22 cellular contexts compared by ENCODE assay signal in genomic region chr21:41763996-41764395, GRCh38. TPM values are rescaled to one million over a fixed set of nuclear protein-coding genes. Genes with fewer than 3 reads are reported as not detected.
A peak's percentile ranks its signal among the peaks of the same experiment; 100 is the strongest.
DNase-seq lines count a peak whose midpoint lies in the region; ATAC-seq and TF ChIP-seq lines count a peak whose summit lies in the region.
"Had no signal": no experiment of that assay in that cellular context is flagged by ENCODE, and none has a peak within 500 bp of the region (broad histone marks: within the 10 kb centered on the region; RNA-seq: fewer than 3 reads in every experiment).

No MANE protein-coding gene starts in this region.

- intact Hi-C loops in CD14-positive monocyte (cut with micrococcal nuclease): loop anchor here (5.0 to 10.0 kb wide), 2 partner anchors 87 to 89 kb away; no protein-coding TSS in a partner anchor

- H2BK5ac ChIP-seq in neuronal stem cell (ENCODE audit: low read length): no peak overlapping the region

- H3K4ac ChIP-seq in neuronal stem cell (ENCODE audit: low read length): no peak overlapping the region

- H3K9me3 ChIP-seq in neuronal stem cell (replicated peaks in 1 of 2; ENCODE audit: control insufficient read depth in 2 of 2, insufficient read depth in 1 of 2, low read depth in 1 of 2, low read length in 2 of 2): peaks cover 0 to 3% of the 10 kb centered on the region in 2 donors
- H3K9me3 ChIP-seq: gastroesophageal sphincter, SJCRH30 had no signal

- no peak overlapping the region for H2BK15ac ChIP-seq in neuronal stem cell (ENCODE audit: low read length)

- H3K18ac ChIP-seq in neuronal stem cell (ENCODE audit: low read length): no peak overlapping the region

- peaks cover 48 to 66% (median 63%) of the 10 kb centered on the region in 3 donors for H3K27me3 Mint-ChIP-seq in CD14-positive monocyte (ENCODE audit: low read depth in 3 of 3)
- peaks cover 88% of the 10 kb centered on the region for H3K27me3 Mint-ChIP-seq in activated T-cell treated with anti-CD3 and anti-CD28 coated beads, Interleukin-2, amount 50 U/mL, for 24 hours

- DNase-seq in CD14-positive monocyte (ENCODE audit: low spot score) (peak; percentile 22), RWPE1 (ENCODE audit: low spot score) (no peak), epithelial cell of proximal tubule (ENCODE audit: low read depth) (no peak), neuronal stem cell (ENCODE audit: low spot score) (no peak), GF-D8 (lab: John Stamatoyannopoulos, UW) (no peak), KG1 (lab: John Stamatoyannopoulos, UW) (no peak)
- DNase-seq in activated T-cell treated with anti-CD3 and anti-CD28 coated beads, Interleukin-2, amount 50 U/mL, for 24 hours: no peak
- DNase-seq: activated CD8-positive, alpha-beta memory T cell treated with anti-CD3 and anti-CD28 coated beads, Interleukin-2, amount 10 ng/mL, durations not matched to agents 7 days and 5 days; activated gamma-delta T cell; amygdala; CD4-positive, alpha-beta T cell; NCI-H1694; NCI-H446; SJCRH30; stimulated activated naive B cell treated with anti-CD40 and anti-IgM and Interleukin-4, amounts not matched to agents 10 μg/mL and 1 μg/mL and 100 μg/mL, for 72 hours had no signal

- no peak overlapping the region for H3K9ac ChIP-seq in neuronal stem cell (ENCODE audit: low read depth, low read length, poor library complexity)

- H4K8ac ChIP-seq in neuronal stem cell (ENCODE audit: low read depth, low read length): no peak overlapping the region

- H3K4me3 ChIP-seq in epithelial cell of proximal tubule (ENCODE audit: low read depth, low read length) (peak overlapping the region; percentile 90), neuronal stem cell (ENCODE audit: low read length in 2 of 2) (no peak overlapping the region)
- H3K4me3 ChIP-seq: gastroesophageal sphincter, lung, SJCRH30 had no signal

- peaks cover 21 to 24% of the 10 kb centered on the region in 2 donors for H3K36me3 Mint-ChIP-seq in CD14-positive monocyte
- no peaks in the 10 kb centered on the region for H3K36me3 Mint-ChIP-seq in activated T-cell treated with anti-CD3 and anti-CD28 coated beads, Interleukin-2, amount 50 U/mL, for 24 hours (ENCODE audit: low read depth)

- H3K14ac ChIP-seq in neuronal stem cell (ENCODE audit: low read length): no peak overlapping the region

- H3K36me3 ChIP-seq in neuronal stem cell (replicated peaks in 1 of 2; ENCODE audit: control insufficient read depth in 2 of 2, insufficient read depth in 2 of 2, low read length in 2 of 2): no peaks in the 10 kb centered on the region
- H3K36me3 ChIP-seq: gastroesophageal sphincter, SJCRH30 had no signal

- H3K4me3 Mint-ChIP-seq in CD14-positive monocyte: peak overlapping the region in 1 of 2 donors; percentile 39
- H3K4me3 Mint-ChIP-seq in activated T-cell treated with anti-CD3 and anti-CD28 coated beads, Interleukin-2, amount 50 U/mL, for 24 hours: no peak overlapping the region
- H3K4me3 Mint-ChIP-seq: activated CD8-positive, alpha-beta memory T cell treated with anti-CD3 and anti-CD28 coated beads, Interleukin-2, amount 10 ng/mL, durations not matched to agents 7 days and 5 days; natural killer cell treated with Interleukin-12 subunit alpha and Interleukin-12 subunit beta and Interleukin-15 and Interleukin-18, amount 100 ng/mL, for 72 hours; stimulated activated naive B cell treated with anti-CD40 and anti-IgM and Interleukin-4, amounts not matched to agents 10 μg/mL and 1 μg/mL and 100 μg/mL, for 72 hours had no signal

- peaks cover 68% of the 10 kb centered on the region for H3K4me1 Mint-ChIP-seq in CD14-positive monocyte
- H3K4me1 Mint-ChIP-seq in activated T-cell treated with anti-CD3 and anti-CD28 coated beads, Interleukin-2, amount 50 U/mL, for 24 hours (ENCODE audit: low read depth): peaks cover 33% of the 10 kb centered on the region

- H2BK12ac ChIP-seq in neuronal stem cell (ENCODE audit: low read length): no peak overlapping the region

- H2BK120ac ChIP-seq in neuronal stem cell (ENCODE audit: low read depth, low read length): no peak overlapping the region

- peaks cover 26 to 96% (median 74%) of the 10 kb centered on the region in 3 experiments for H3K27me3 ChIP-seq in neuronal stem cell (ENCODE audit: control insufficient read depth in 3 of 3, insufficient read depth in 3 of 3, low read depth in 1 of 3, low read length in 3 of 3)

- H4K91ac ChIP-seq in neuronal stem cell (ENCODE audit: low read depth, low read length, poor library complexity): no peak overlapping the region

- peak overlapping the region; percentile 73 for H2AK5ac ChIP-seq in neuronal stem cell (ENCODE audit: low read depth, low read length)

- H3K27ac Mint-ChIP-seq in CD14-positive monocyte: no peak overlapping the region
- H3K27ac Mint-ChIP-seq in activated T-cell treated with anti-CD3 and anti-CD28 coated beads, Interleukin-2, amount 50 U/mL, for 24 hours: no peak overlapping the region
- H3K27ac Mint-ChIP-seq: activated CD8-positive, alpha-beta memory T cell treated with anti-CD3 and anti-CD28 coated beads, Interleukin-2, amount 10 ng/mL, durations not matched to agents 7 days and 5 days; CD4-positive, alpha-beta T cell; natural killer cell treated with Interleukin-12 subunit alpha and Interleukin-12 subunit beta and Interleukin-15 and Interleukin-18, amount 100 ng/mL, for 72 hours; stimulated activated naive B cell treated with anti-CD40 and anti-IgM and Interleukin-4, amounts not matched to agents 10 μg/mL and 1 μg/mL and 100 μg/mL, for 72 hours had no signal

- H2AFZ ChIP-seq in neuronal stem cell (ENCODE audit: low read length): no peak overlapping the region

- TF ChIP-seq CTCF in CD14-positive monocyte (IDR thresholded peaks at IDR 0.05): no peak
- TF ChIP-seq CTCF in RWPE1 (conservative IDR thresholded peaks at IDR 0.05; ENCODE audit: low read depth): no peak
- no peak for TF ChIP-seq CTCF in epithelial cell of proximal tubule (conservative IDR thresholded peaks at IDR 0.05; ENCODE audit: low read depth, low read length)

- no peak overlapping the region for H3K4me2 ChIP-seq in neuronal stem cell (ENCODE audit: insufficient read depth, low read length, poor library complexity, severe bottlenecking)

- H3K27ac ChIP-seq in RWPE1: peak overlapping the region; percentile 95
- H3K27ac ChIP-seq in neuronal stem cell (replicated peaks; ENCODE audit: low read length): no peak overlapping the region
- H3K27ac ChIP-seq: gastroesophageal sphincter, SJCRH30 had no signal

- ATAC-seq in esophagus mucosa: no peak
- ATAC-seq: activated CD4-positive, CD25-positive, alpha-beta regulatory T cell treated with anti-CD3 and anti-CD28 coated beads, Interleukin-2, amount 50 U/mL, for 24 hours; activated CD8-positive, alpha-beta memory T cell treated with anti-CD3 and anti-CD28 coated beads, Interleukin-2, amount 10 ng/mL, durations not matched to agents 7 days and 5 days; gastroesophageal sphincter; HCT116; natural killer cell treated with Interleukin-12 subunit alpha and Interleukin-12 subunit beta and Interleukin-15 and Interleukin-18, amount 100 ng/mL, for 72 hours; stimulated activated naive B cell treated with anti-CD40 and anti-IgM and Interleukin-4, amounts not matched to agents 10 μg/mL and 1 μg/mL and 100 μg/mL, for 72 hours had no signal

- peaks cover 0 to 18% (median 13%) of the 10 kb centered on the region in 7 donors for H3K9me3 Mint-ChIP-seq in CD14-positive monocyte
- H3K9me3 Mint-ChIP-seq in activated T-cell treated with anti-CD3 and anti-CD28 coated beads, Interleukin-2, amount 50 U/mL, for 24 hours: no peaks in the 10 kb centered on the region
- H3K9me3 Mint-ChIP-seq: CD4-positive, alpha-beta T cell; natural killer cell treated with Interleukin-12 subunit alpha and Interleukin-12 subunit beta and Interleukin-15 and Interleukin-18, amount 100 ng/mL, for 72 hours had no signal

- CTCF ChIA-PET in RWPE1 (lab: Yijun Ruan, JAX): interaction anchor here (0.6 to 7.1 kb wide), 4 partner anchors 18 to 152 kb away, joined by 3 to 41 read pairs (median 4); no protein-coding TSS in a partner anchor

- no peaks in the 10 kb centered on the region for H3K79me1 ChIP-seq in neuronal stem cell (ENCODE audit: low read depth, low read length)

- WGBS in neuronal stem cell (ENCODE audit: extremely low coverage in 2 of 2, insufficient read length in 2 of 2, insufficient replicate concordance in 1 of 2), 2 donors: no CpG with 5 or more reads among the region's 8 CpGs

- POLR2A ChIA-PET in RWPE1 (lab: Yijun Ruan, JAX; ENCODE audit: low non-redundant PET): no interaction called here

- no peak overlapping the region for H3K23ac ChIP-seq in neuronal stem cell (ENCODE audit: low read depth, low read length, poor library complexity)

- peaks cover 23 to 28% of the 10 kb centered on the region in 2 donors for H3K4me1 ChIP-seq in neuronal stem cell (ENCODE audit: control insufficient read depth in 2 of 2, insufficient read depth in 1 of 2, low read depth in 1 of 2, low read length in 2 of 2)
- H3K4me1 ChIP-seq: SJCRH30 had no signal

RNA-seq across cellular contexts. Expression of gene RIPK4, which starts 2.9 kb away (rescaled TPM):
- polyA plus RNA-seq in CD14-positive monocyte: under 1 TPM in 1 of 2 donors, not detected in 1; 0.09 TPM
- 20.2 and 23.4 TPM in 2 replicates for total RNA-seq in epithelial cell of proximal tubule
- 0.47 TPM for polyA plus RNA-seq in neuronal stem cell (2013, experiment 1 of 2)
- polyA plus RNA-seq in neuronal stem cell (2013, experiment 2 of 2): 0.46 TPM
- 51.1 TPM for total RNA-seq in esophagus mucosa
- total RNA-seq: activated CD8-positive, alpha-beta memory T cell treated with anti-CD3 and anti-CD28 coated beads, Interleukin-2, amount 10 ng/mL, durations not matched to agents 7 days and 5 days; SJCRH30; T-helper 2 cell treated with Interferon-gamma antibody and Interleukin-4, amounts not matched to agents 100 ng/mL and 5 ng/mL, for 36 hours had no signal
